Comparison of ENCODE assay signal across 8 cellular contexts in the genomic region with DNA sequence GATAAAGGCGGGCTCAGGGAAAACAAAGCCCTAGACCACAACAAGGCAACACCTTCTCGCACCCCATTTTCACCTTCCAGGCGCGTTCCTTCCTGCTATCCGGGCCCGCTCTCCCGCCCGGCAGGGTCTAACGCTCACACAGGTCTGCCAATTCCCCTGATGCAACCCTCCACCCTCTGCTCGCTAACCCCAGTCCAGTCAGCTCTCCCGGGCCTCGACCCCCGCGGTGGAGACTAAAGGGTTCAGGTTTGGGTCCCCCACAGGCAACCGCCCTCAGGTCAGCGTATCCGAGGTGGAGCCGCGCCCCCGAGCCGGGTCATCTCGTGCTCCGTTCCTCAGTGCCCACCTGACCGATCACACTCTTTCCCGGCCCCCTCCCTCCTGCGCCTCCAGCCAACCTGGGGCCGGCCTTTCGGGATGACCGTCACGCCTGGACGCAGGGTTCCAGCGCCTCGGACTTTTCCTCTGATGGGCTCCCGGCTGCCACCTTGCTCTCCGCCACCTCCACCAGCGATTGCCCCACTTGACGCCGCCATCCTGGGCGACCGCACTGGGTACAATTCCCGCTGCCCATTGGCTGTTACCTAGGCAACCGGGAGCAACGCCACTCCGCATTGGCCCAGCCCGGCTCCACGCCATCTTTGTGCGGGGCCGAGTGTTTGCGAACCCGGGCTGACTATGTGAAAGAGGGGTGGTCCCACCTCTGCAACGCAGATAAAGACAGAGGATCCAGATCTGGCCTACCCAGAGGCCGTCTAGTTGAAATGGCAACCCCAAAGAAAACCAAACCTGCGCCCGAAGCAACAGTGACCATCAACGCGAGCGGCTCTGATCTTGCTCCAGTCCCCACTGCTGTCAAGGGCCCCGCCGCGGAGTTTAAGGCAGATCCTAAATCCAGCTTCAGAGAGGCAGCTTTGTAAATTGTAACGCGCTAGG. TPM values are rescaled to one million over a fixed set of nuclear protein-coding genes. Genes with fewer than 3 reads are reported as not detected.
DNase-seq lines count a peak whose midpoint lies in the region; ATAC-seq and FAIRE-seq lines count a peak whose summit lies in the region.

A gene (minus strand): TSS at position 552 of the 936 bp plus-strand sequence. CDS start 13,847 bp downstream, outside the sequence.

- H3K27me3 Mint-ChIP-seq in naive thymus-derived CD8-positive, alpha-beta T cell = peaks cover 0 to 4% (median 2%) of the 10 kb centered on the region in 5 donors
- H3K27me3 Mint-ChIP-seq in stimulated activated memory B cell treated with anti-CD40 and anti-IgM and Interleukin-4, amounts not matched to agents 10 μg/mL and 1 μg/mL and 100 μg/mL, for 72 hours = no peaks in the 10 kb centered on the region

- peaks cover 9 to 17% (median 16%) of the 10 kb centered on the region in 4 donors for H3K4me1 Mint-ChIP-seq in naive thymus-derived CD8-positive, alpha-beta T cell
- peaks cover 16% of the 10 kb centered on the region for H3K4me1 Mint-ChIP-seq in stimulated activated memory B cell treated with anti-CD40 and anti-IgM and Interleukin-4, amounts not matched to agents 10 μg/mL and 1 μg/mL and 100 μg/mL, for 72 hours

- peak; percentile 16 for FAIRE-seq in RCC 7860 (lab: Jason Lieb, UNC)

- peak within 1 kb of the TSS; percentile 91 to 100 (median 98) for H3K4me3 Mint-ChIP-seq in naive thymus-derived CD8-positive, alpha-beta T cell
- H3K4me3 Mint-ChIP-seq in stimulated activated memory B cell treated with anti-CD40 and anti-IgM and Interleukin-4, amounts not matched to agents 10 μg/mL and 1 μg/mL and 100 μg/mL, for 72 hours = peak within 1 kb of the TSS; percentile 94

- peak; percentile 96 for ATAC-seq in GM21717 (IDR thresholded peaks at IDR 0.05; ENCODE audit: unreplicated experiment)
- peak; percentile 98 to 100 for ATAC-seq in naive thymus-derived CD8-positive, alpha-beta T cell
- ATAC-seq in stimulated activated memory B cell treated with anti-CD40 and anti-IgM and Interleukin-4, amounts not matched to agents 10 μg/mL and 1 μg/mL and 100 μg/mL, for 72 hours = peak; percentile 100

- POLR2A ChIA-PET in naive thymus-derived CD8-positive, alpha-beta T cell (lab: Charles Lee) = no interaction called here

- peak within 1 kb of the TSS; percentile 81 to 99 (median 93) for H3K27ac Mint-ChIP-seq in naive thymus-derived CD8-positive, alpha-beta T cell
- peak within 1 kb of the TSS; percentile 89 for H3K27ac Mint-ChIP-seq in stimulated activated memory B cell treated with anti-CD40 and anti-IgM and Interleukin-4, amounts not matched to agents 10 μg/mL and 1 μg/mL and 100 μg/mL, for 72 hours

- DNase-seq in DMS53 (lab: John Stamatoyannopoulos, UW) (peak; percentile 99), RCC 7860 (ENCODE audit: low spot score) (peak; percentile 83), fibroblast of peridontal ligament (ENCODE audit: extremely low read depth) (peak; percentile 88)
- DNase-seq in Jurkat, Clone E6-1 (ENCODE audit: low read depth, low spot score) = peak; percentile 71
- DNase-seq in activated T-helper 9 cell treated with anti-CD3 and anti-CD28 coated beads, Interleukin-2, amount 50 U/mL, for 16 hours (ENCODE audit: low read depth) = peak; percentile 84
- DNase-seq in naive thymus-derived CD8-positive, alpha-beta T cell = peak; percentile 84 to 97 (median 91)

- H3K36me3 Mint-ChIP-seq in naive thymus-derived CD8-positive, alpha-beta T cell = peaks cover 0 to 5% (median 2%) of the 10 kb centered on the region in 3 donors
- H3K36me3 Mint-ChIP-seq in stimulated activated memory B cell treated with anti-CD40 and anti-IgM and Interleukin-4, amounts not matched to agents 10 μg/mL and 1 μg/mL and 100 μg/mL, for 72 hours = no peaks in the 10 kb centered on the region

- peak within 1 kb of the TSS; percentile 64 for H3K4me3 ChIP-seq in Jurkat, Clone E6-1 (ENCODE audit: low read length)

- no peaks in the 10 kb centered on the region for H3K9me3 Mint-ChIP-seq in naive thymus-derived CD8-positive, alpha-beta T cell
- H3K9me3 Mint-ChIP-seq in stimulated activated memory B cell treated with anti-CD40 and anti-IgM and Interleukin-4, amounts not matched to agents 10 μg/mL and 1 μg/mL and 100 μg/mL, for 72 hours = no peaks in the 10 kb centered on the region

RNA-seq across cellular contexts. Expression of the gene that starts here (rescaled TPM):
- polyA plus RNA-seq in Jurkat, Clone E6-1 (2012; ENCODE audit: insufficient read depth, insufficient read length) = 3.5 TPM
- total RNA-seq in naive thymus-derived CD8-positive, alpha-beta T cell = 1 to 10 TPM; 1.6 to 3.1 TPM
- polyA plus RNA-seq in naive thymus-derived CD8-positive, alpha-beta T cell = 1 to 10 TPM; 1.9 to 6.2 (median 4.6) TPM

Comparison
In these comparisons a context has a peak if more than half of its experiments do, and no peak if none do; other contexts are left out.
1. Peak in every context shown above with its lines: DNase-seq, ATAC-seq and H3K4me3 ChIP-seq.